Comparison of ENCODE assay signal across 9 cellular contexts in genomic region chr5:137498736-137499505, GRCh38. TPM values are rescaled to one million over a fixed set of nuclear protein-coding genes. Genes with fewer than 3 reads are reported as not detected.
DNase-seq lines count a peak whose midpoint lies in the region; ATAC-seq and TF ChIP-seq lines count a peak whose summit lies in the region.
"Had no signal": no experiment of that assay in that cellular context is flagged by ENCODE, and none has a peak within 500 bp of the region (broad histone marks: within the 10 kb centered on the region; RNA-seq: fewer than 3 reads in every experiment).

Gene SPOCK1, minus strand, starts transcription at chr5:137499326.

- H3K27ac Mint-ChIP-seq in neural progenitor cell = no peak within 1 kb of the TSS
- H3K27ac Mint-ChIP-seq: dendritic cell treated with granulocyte-macrophage colony-stimulating factor and Interleukin-4, amounts not matched to agents 40 ng/mL and 50 ng/mL, for 4 days had no signal

- ATAC-seq in GM19455 (IDR thresholded peaks at IDR 0.05; ENCODE audit: unreplicated experiment) = peak; percentile 98
- ATAC-seq in HG03565 (IDR thresholded peaks at IDR 0.05; ENCODE audit: unreplicated experiment) = peak; percentile 83
- peak; percentile 91 for ATAC-seq in PC-3
- ATAC-seq in foreskin keratinocyte = peak; percentile 94

- peaks cover 10% of the 10 kb centered on the region for H3K27me3 Mint-ChIP-seq in neural progenitor cell (ENCODE audit: insufficient read depth, low read depth)

- no TSS peak for BruUV-seq in PC-3 (replicated peaks; lab: Mats Ljungman, UMichigan)

- no peaks in the 10 kb centered on the region for H3K36me3 Mint-ChIP-seq in neural progenitor cell

- no peaks in the 10 kb centered on the region for H3K9me2 ChIP-seq in PC-3 (replicated peaks; ENCODE audit: low read length)

- no peaks in the 10 kb centered on the region for H3K4me1 ChIP-seq in PC-3 (ENCODE audit: insufficient read depth, low read length)
- H3K4me1 ChIP-seq in foreskin keratinocyte = no peaks in the 10 kb centered on the region
- peaks cover 10% of the 10 kb centered on the region for H3K4me1 ChIP-seq in neural progenitor cell

- POLR2A ChIA-PET in PC-3 (lab: Charles Lee; ENCODE audit: unreplicated experiment) = interaction anchor here (0.5 kb wide), 1 partner anchor 128 kb away, joined by 3 read pairs; no protein-coding TSS in a partner anchor

- CTCF ChIA-PET in PC-3 (lab: Charles Lee) = interaction anchor here (2.6 kb wide), 1 partner anchor 179 kb away, joined by 11 read pairs; no protein-coding TSS in a partner anchor

- H4K20me1 ChIP-seq in PC-3 (ENCODE audit: low read length) = no peaks in the 10 kb centered on the region
- no peaks in the 10 kb centered on the region for H4K20me1 ChIP-seq in neural progenitor cell (ENCODE audit: low read depth)

- peaks cover 2% of the 10 kb centered on the region for H3K9me3 Mint-ChIP-seq in neural progenitor cell
- H3K9me3 Mint-ChIP-seq: dendritic cell treated with granulocyte-macrophage colony-stimulating factor and Interleukin-4, amounts not matched to agents 40 ng/mL and 50 ng/mL, for 4 days had no signal

- H3F3A ChIP-seq in PC-3 (ENCODE audit: low read length, unreplicated experiment) (no peaks in the 10 kb centered on the region), neural progenitor cell (ENCODE audit: low read depth) (no peaks in the 10 kb centered on the region)

- H3K79me2 ChIP-seq in PC-3 (ENCODE audit: low read length) (no peaks in the 10 kb centered on the region), neural progenitor cell (ENCODE audit: low read depth) (no peaks in the 10 kb centered on the region)

- no peaks in the 10 kb centered on the region for H3K9me3 ChIP-seq in PC-3 (ENCODE audit: low read length)
- no peaks in the 10 kb centered on the region for H3K9me3 ChIP-seq in neural progenitor cell (ENCODE audit: low read depth)

- no peaks in the 10 kb centered on the region for H3K27me3 ChIP-seq in PC-3 (ENCODE audit: low read length)
- peaks cover 58% of the 10 kb centered on the region for H3K27me3 ChIP-seq in foreskin keratinocyte
- H3K27me3 ChIP-seq in neural progenitor cell = peaks cover 44% of the 10 kb centered on the region

- H3K4me1 Mint-ChIP-seq in neural progenitor cell = peaks cover 8% of the 10 kb centered on the region

- H3K4me2 ChIP-seq in PC-3 (ENCODE audit: low read length) (peak within 1 kb of the TSS; percentile 88), neural progenitor cell (peak within 1 kb of the TSS; percentile 97)

- intact Hi-C loops in PC-3 (cut with micrococcal nuclease) = loop anchor here (1.0 to 10.0 kb wide), 5 partner anchors 106 to 697 kb away; no protein-coding TSS in a partner anchor

- DNase-seq in COLO829 (ENCODE audit: low spot score) (peak; percentile 28), PC-3 (peak; percentile 76), foreskin keratinocyte (peak in 1 of 2 donors; percentile 24), neural progenitor cell (ENCODE audit: low spot score) (peak; percentile 96), substantia nigra (lab: John Stamatoyannopoulos, UW) (peak in 43 of 49 donors; percentile 12 to 88 (median 61))
- DNase-seq in activated T-helper 9 cell treated with anti-CD3 and anti-CD28 coated beads, Interleukin-2, amount 50 U/mL, for 16 hours (ENCODE audit: low read depth) = peak; percentile 15

- H2AFZ ChIP-seq in PC-3 (ENCODE audit: low read length) (peak within 1 kb of the TSS; percentile 82), neural progenitor cell (replicated peaks) (peak within 1 kb of the TSS; percentile 98)

- TF ChIP-seq CTCF in PC-3 (conservative IDR thresholded peaks at IDR 0.05; ENCODE audit: low read depth, low read length) (peak; percentile 36; the same call in 1 of the 2 replicates), foreskin keratinocyte (conservative IDR thresholded peaks at IDR 0.05) (peak; percentile 93), neural progenitor cell (IDR thresholded peaks at IDR 0.05) (peak; percentile 66)

- H3K27ac ChIP-seq in PC-3 (ENCODE audit: low read length) (no peak within 1 kb of the TSS), foreskin keratinocyte (no peak within 1 kb of the TSS), neural progenitor cell (no peak within 1 kb of the TSS), substantia nigra (ENCODE audit: low read depth, low read length, poor library complexity, severe bottlenecking) (peak within 1 kb of the TSS; percentile 85)

- H3K9ac ChIP-seq in PC-3 (ENCODE audit: low read length) (peak within 1 kb of the TSS; percentile 35; the same call in 1 of the 2 replicates), neural progenitor cell (no peak within 1 kb of the TSS)

- H3K36me3 ChIP-seq in PC-3 (ENCODE audit: low read depth, low read length) (no peaks in the 10 kb centered on the region), neural progenitor cell (no peaks in the 10 kb centered on the region)

- H3K4me3 ChIP-seq in PC-3 (ENCODE audit: low read length) = peak within 1 kb of the TSS; percentile 71
- peak within 1 kb of the TSS; percentile 78 for H3K4me3 ChIP-seq in neural progenitor cell

- peak within 1 kb of the TSS; percentile 80 for H3K4me3 Mint-ChIP-seq in neural progenitor cell
- H3K4me3 Mint-ChIP-seq: dendritic cell treated with granulocyte-macrophage colony-stimulating factor and Interleukin-4, amounts not matched to agents 40 ng/mL and 50 ng/mL, for 4 days had no signal

RNA-seq across cellular contexts. Expression of gene SPOCK1, which starts in this region (rescaled TPM):
- 8.2 and 9.8 TPM in 2 replicates for total RNA-seq in PC-3 (2014; rRNA removed)
- 0.53 and 1.3 TPM in 2 replicates for total RNA-seq in foreskin keratinocyte
- polyA plus RNA-seq in foreskin keratinocyte = 0.10 and 0.27 TPM in 2 replicates
- 6.3 and 6.9 TPM in 2 replicates for total RNA-seq in neural progenitor cell (ENCODE audit: low replicate concordance)

Comparison
In these comparisons a context has a peak if more than half of its experiments do, and no peak if none do; other contexts are left out.
1. CTCF ChIP-seq: peak in every context shown above with its lines; median percentile 93 in foreskin keratinocyte; 66 in neural progenitor cell; 36 in PC-3.